8 cellular contexts compared by ENCODE assay signal in the genomic region with DNA sequence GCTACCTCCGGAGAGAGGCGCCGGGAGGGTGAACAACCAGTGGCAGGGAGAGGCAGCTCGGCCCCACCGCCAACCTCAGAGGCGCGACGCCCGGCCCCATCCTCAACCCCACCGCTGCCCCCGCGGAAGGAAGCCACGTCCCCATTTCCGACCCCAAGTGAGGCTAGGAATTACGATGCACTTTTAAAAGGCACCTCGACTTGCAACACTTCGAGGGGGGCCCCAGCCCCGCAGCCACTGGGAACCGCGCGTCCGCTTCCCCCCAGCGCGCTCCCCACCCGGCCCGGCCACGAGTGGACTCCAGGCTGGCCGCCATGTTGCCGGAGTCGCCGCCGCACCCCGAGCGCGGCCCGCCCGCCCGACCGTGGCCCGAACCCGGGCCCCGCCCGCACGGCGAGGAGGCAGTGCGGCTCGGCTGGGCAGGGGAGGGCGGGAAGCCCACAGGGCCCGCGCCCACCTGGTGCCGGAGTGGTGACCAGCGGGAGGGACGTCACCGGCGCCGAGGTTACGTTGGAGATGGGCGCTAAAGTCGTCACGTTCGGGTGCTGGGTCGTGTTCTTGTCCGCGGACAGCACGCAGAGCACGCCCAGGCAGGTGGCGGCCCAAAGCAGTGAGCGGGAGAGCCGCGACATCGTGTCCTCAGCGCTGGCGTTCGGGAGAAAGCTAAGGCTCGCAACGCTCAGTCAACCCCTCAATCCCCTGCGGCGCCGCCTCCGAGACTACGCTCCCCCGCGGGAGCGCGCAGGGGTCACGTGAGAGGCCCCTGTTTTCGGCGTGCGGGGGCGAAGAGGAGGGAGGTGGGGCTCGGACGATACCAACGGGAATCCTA. TPM values are rescaled to one million over a fixed set of nuclear protein-coding genes. Genes with fewer than 3 reads are reported as not detected.
A peak's percentile ranks its signal among the peaks of the same experiment; 100 is the strongest.
DNase-seq lines count a peak whose midpoint lies in the region; ATAC-seq, FAIRE-seq and TF ChIP-seq lines count a peak whose summit lies in the region.

A gene (minus strand): TSS at position 721 of the 829 bp plus-strand sequence. CDS start 89 bp downstream, at position 632.

- peak within 1 kb of the TSS; percentile 87 for H3K4me3 ChIP-seq in psoas muscle

- H3K4me3 Mint-ChIP-seq in T-helper 1 cell treated with Interleukin-12 subunit alpha and Interleukin-12 subunit beta and Interleukin-4 antibody, amounts not matched to agents 30 μg/mL and 1 μg/mL, for 36 hours = peak within 1 kb of the TSS; percentile 95

- H3K27ac ChIP-seq in psoas muscle = peak within 1 kb of the TSS; percentile 99

- no peaks in the 10 kb centered on the region for H3K27me3 ChIP-seq in psoas muscle (ENCODE audit: insufficient read depth in 3 of 3, low read length in 2 of 3)

- no peak for FAIRE-seq in urothelium cell line (lab: Jason Lieb, UNC)

- peaks cover 31% of the 10 kb centered on the region for H3K36me3 Mint-ChIP-seq in T-helper 1 cell treated with Interleukin-12 subunit alpha and Interleukin-12 subunit beta and Interleukin-4 antibody, amounts not matched to agents 30 μg/mL and 1 μg/mL, for 36 hours (ENCODE audit: low read depth)

- peaks cover 4% of the 10 kb centered on the region for H3K27me3 Mint-ChIP-seq in T-helper 1 cell treated with Interleukin-12 subunit alpha and Interleukin-12 subunit beta and Interleukin-4 antibody, amounts not matched to agents 30 μg/mL and 1 μg/mL, for 36 hours (ENCODE audit: low read depth)

- in situ Hi-C loops in GM13977 (cut with MboI; ENCODE audit: low pct_unique_long_range_greater_than_20kb, low sequenced_read_pairs, unreplicated experiment) = loop anchor here (25.0 kb wide), 1 partner anchor 195 kb away; no protein-coding TSS in a partner anchor

- H3K4me1 Mint-ChIP-seq in T-helper 1 cell treated with Interleukin-12 subunit alpha and Interleukin-12 subunit beta and Interleukin-4 antibody, amounts not matched to agents 30 μg/mL and 1 μg/mL, for 36 hours (ENCODE audit: low read depth) = peaks cover 41% of the 10 kb centered on the region

- H3K27ac Mint-ChIP-seq in T-helper 1 cell treated with Interleukin-12 subunit alpha and Interleukin-12 subunit beta and Interleukin-4 antibody, amounts not matched to agents 30 μg/mL and 1 μg/mL, for 36 hours = peak within 1 kb of the TSS; percentile 99

- H3K4me1 ChIP-seq in psoas muscle = peaks cover 41% of the 10 kb centered on the region

- 0% methylated on average over 78 to 93 of the region's 93 CpGs for WGBS in psoas muscle, 3 donors

- no peaks in the 10 kb centered on the region for H3K9me3 ChIP-seq in psoas muscle

- H3K36me3 ChIP-seq in psoas muscle (ENCODE audit: insufficient read depth in 1 of 2, low read depth in 1 of 2) = peaks cover 14 to 23% of the 10 kb centered on the region in 2 donors

- peak; percentile 96 for DNase-seq in GM13977 (ENCODE audit: low spot score)
- peak; percentile 96 for DNase-seq in NCI-H146 (lab: John Stamatoyannopoulos, UW)
- peak; percentile 86 for DNase-seq in amniotic stem cell (lab: John Stamatoyannopoulos, UW)
- DNase-seq in left ventricle myocardium superior = peak; percentile 95
- DNase-seq in psoas muscle = peak; percentile 94 to 97
- peak; percentile 88 for DNase-seq in urothelium cell line (ENCODE audit: low spot score)

- ATAC-seq in HG02852 (IDR thresholded peaks at IDR 0.05; ENCODE audit: unreplicated experiment) (peak; percentile 55), left ventricle myocardium superior (peak; percentile 93), psoas muscle (peak; percentile 86 to 87 (median 86))

- H3K9me3 Mint-ChIP-seq in T-helper 1 cell treated with Interleukin-12 subunit alpha and Interleukin-12 subunit beta and Interleukin-4 antibody, amounts not matched to agents 30 μg/mL and 1 μg/mL, for 36 hours = no peaks in the 10 kb centered on the region

- intact Hi-C loops in left ventricle myocardium superior (cut with micrococcal nuclease) = no loop called here
- intact Hi-C loops in psoas muscle (cut with DNase I) = loop anchor here (2.0 to 10.0 kb wide), 5 partner anchors 80 to 837 kb away; a partner anchor contains a TSS

- no peak for TF ChIP-seq CTCF in GM13977 (IDR thresholded peaks at IDR 0.05; ENCODE audit: extremely low read depth, insufficient read depth, missing control alignments)
- no peak for TF ChIP-seq CTCF in psoas muscle (IDR thresholded peaks at IDR 0.05)

RNA-seq across cellular contexts. Expression of the gene that starts here (rescaled TPM):
- total RNA-seq in left ventricle myocardium superior (100 TPM), psoas muscle (100 to 1,000 TPM; 108 to 311 (median 179) TPM)
- 100 to 1,000 TPM in 2 of 3 donors, 10 to 100 TPM in 1; 97.8 to 368 (median 107) TPM for polyA plus RNA-seq in psoas muscle

Comparison
In these comparisons a context has a peak if more than half of its experiments do, and no peak if none do; other contexts are left out.
1. Peak in every context shown above with its lines: DNase-seq, ATAC-seq, H3K4me3 ChIP-seq and H3K27ac ChIP-seq.